Comparison of ENCODE assay signal across 34 cellular contexts in genomic region chr10:3148041-3148440, GRCh38.
"Had no signal": no experiment of that assay in that cellular context is flagged by ENCODE, and none has a peak within 500 bp of the region (broad histone marks: within the 10 kb centered on the region; RNA-seq: fewer than 3 reads in every experiment).

No MANE protein-coding gene starts in this region.

- H3K27ac ChIP-seq: adrenal gland, body of pancreas, brain microvascular endothelial cell, breast epithelium, VCaP had no signal

- DNase-seq: activated B cell treated with CpG ODN at 0.5 μM for 24 hours; activated CD4-positive, alpha-beta memory T cell treated with anti-CD3 and anti-CD28 coated beads for 36 hours; activated CD4-positive, alpha-beta T cell treated with anti-CD3 and anti-CD28 coated beads for 4 hours; activated CD4-positive, alpha-beta T cell treated with anti-CD3 and anti-CD28 coated beads, Interleukin-2, amount 10 ng/mL, durations not matched to agents 24 days and 14 days; activated CD4-positive, alpha-beta T cell treated with anti-CD3 and anti-CD28 coated beads, Interleukin-2, amount 50 U/mL, for 1 hour; activated CD4-positive, alpha-beta T cell treated with anti-CD3 and anti-CD28 coated beads, Interleukin-2, amount 50 U/mL, for 4 hours; activated CD4-positive, CD25-positive, alpha-beta regulatory T cell treated with anti-CD3 and anti-CD28 coated beads, Interleukin-2, amount 50 U/mL, for 72 hours; activated CD8-positive, alpha-beta memory T cell treated with anti-CD3 and anti-CD28 coated beads, Interleukin-2, amount 50 U/mL, for 4 hours; activated CD8-positive, alpha-beta T cell treated with anti-CD3 and anti-CD28 coated beads for 36 hours; activated gamma-delta T cell treated with Interleukin-2 at 50 U/mL for 16 hours; activated naive CD4-positive, alpha-beta T cell; activated naive CD4-positive, alpha-beta T cell treated with anti-CD3 and anti-CD28 coated beads for 36 hours; activated naive CD4-positive, alpha-beta T cell treated with anti-CD3 and anti-CD28 coated beads, Interleukin-2, amount 50 U/mL, for 16 hours; activated naive CD8-positive, alpha-beta T cell treated with anti-CD3 and anti-CD28 coated beads for 36 hours; activated T-cell treated with anti-CD3 and anti-CD28 coated beads for 4 hours; activated T-cell treated with anti-CD3 and anti-CD28 coated beads, Interleukin-2, amount 50 U/mL, for 4 hours; activated T-cell treated with anti-CD3 and anti-CD28 coated beads, Interleukin-2, amount 50 U/mL, for 72 hours; adrenal gland; amniotic stem cell; aorta; body of pancreas; brain microvascular endothelial cell; central memory CD4-positive, alpha-beta T cell; SW 1271; T-helper 1 cell; T-helper 2 cell; T-helper 9 cell had no signal

- H3K9me3 Mint-ChIP-seq: activated B cell treated with CpG ODN at 0.5 μM for 24 hours; activated CD4-positive, alpha-beta memory T cell treated with anti-CD3 and anti-CD28 coated beads for 36 hours; activated CD4-positive, alpha-beta T cell treated with anti-CD3 and anti-CD28 coated beads, Interleukin-2, amount 10 ng/mL, durations not matched to agents 24 days and 14 days; activated CD8-positive, alpha-beta T cell treated with anti-CD3 and anti-CD28 coated beads for 36 hours; activated naive CD4-positive, alpha-beta T cell treated with anti-CD3 and anti-CD28 coated beads for 36 hours; activated naive CD4-positive, alpha-beta T cell treated with anti-CD3 and anti-CD28 coated beads, Interleukin-2, amount 50 U/mL, for 72 hours; activated naive CD8-positive, alpha-beta T cell treated with anti-CD3 and anti-CD28 coated beads for 36 hours; activated T-cell treated with anti-CD3 and anti-CD28 coated beads, Interleukin-2, amount 50 U/mL, for 4 hours; activated T-cell treated with anti-CD3 and anti-CD28 coated beads, Interleukin-2, amount 50 U/mL, for 72 hours; activated T-helper 1 cell treated with anti-CD3 and anti-CD28 coated beads, Interleukin-12 subunit alpha, Interleukin-12 subunit beta, Interleukin-2, Interleukin-4 antibody, amounts not matched to agents 30 ng/mL and 10 ng/mL and 1 ng/mL, durations not matched to agents 14 hours and 24 hours and 36 hours; activated T-helper 17 cell treated with anti-CD3 and anti-CD28 coated beads, Interleukin-2, amount 50 U/mL, for 72 hours; T-helper 1 cell treated with Interleukin-12 subunit alpha and Interleukin-12 subunit beta and Interleukin-4 antibody, amounts not matched to agents 30 μg/mL and 1 μg/mL, for 36 hours; T-helper 2 cell treated with Interferon-gamma antibody and Interleukin-4, amounts not matched to agents 5 μg/mL and 100 μg/mL, for 36 hours had no signal

- ATAC-seq: activated CD8-positive, alpha-beta T cell treated with anti-CD3 and anti-CD28 coated beads for 36 hours; activated naive CD4-positive, alpha-beta T cell treated with anti-CD3 and anti-CD28 coated beads, Interleukin-2, amount 50 U/mL, for 72 hours; activated T-cell treated with anti-CD3 and anti-CD28 coated beads, Interleukin-2, amount 50 U/mL, for 4 hours; activated T-cell treated with anti-CD3 and anti-CD28 coated beads, Interleukin-2, amount 50 U/mL, for 72 hours; activated T-helper 17 cell treated with anti-CD3 and anti-CD28 coated beads, Interleukin-2, amount 50 U/mL, for 72 hours; body of pancreas had no signal

- H3K27me3 Mint-ChIP-seq: activated B cell treated with CpG ODN at 0.5 μM for 24 hours; activated CD4-positive, alpha-beta memory T cell treated with anti-CD3 and anti-CD28 coated beads for 36 hours; activated CD4-positive, alpha-beta T cell treated with anti-CD3 and anti-CD28 coated beads, Interleukin-2, amount 10 ng/mL, durations not matched to agents 24 days and 14 days; activated CD8-positive, alpha-beta T cell treated with anti-CD3 and anti-CD28 coated beads for 36 hours; activated naive CD8-positive, alpha-beta T cell treated with anti-CD3 and anti-CD28 coated beads for 36 hours; activated T-helper 17 cell treated with anti-CD3 and anti-CD28 coated beads, Interleukin-2, amount 50 U/mL, for 72 hours had no signal

- H3K4me1 Mint-ChIP-seq: activated B cell treated with CpG ODN at 0.5 μM for 24 hours had no signal

- H3K4me3 ChIP-seq: adrenal gland, body of pancreas, breast epithelium had no signal

- H3K4me3 Mint-ChIP-seq: activated B cell treated with CpG ODN at 0.5 μM for 24 hours; activated CD4-positive, alpha-beta memory T cell treated with anti-CD3 and anti-CD28 coated beads for 36 hours; activated CD4-positive, alpha-beta T cell treated with anti-CD3 and anti-CD28 coated beads, Interleukin-2, amount 10 ng/mL, durations not matched to agents 24 days and 14 days; activated CD8-positive, alpha-beta T cell treated with anti-CD3 and anti-CD28 coated beads for 36 hours; activated naive CD4-positive, alpha-beta T cell treated with anti-CD3 and anti-CD28 coated beads for 36 hours; activated naive CD8-positive, alpha-beta T cell treated with anti-CD3 and anti-CD28 coated beads for 36 hours; activated T-cell treated with anti-CD3 and anti-CD28 coated beads, Interleukin-2, amount 50 U/mL, for 4 hours; activated T-cell treated with anti-CD3 and anti-CD28 coated beads, Interleukin-2, amount 50 U/mL, for 72 hours; activated T-helper 1 cell treated with anti-CD3 and anti-CD28 coated beads, Interleukin-12 subunit alpha, Interleukin-12 subunit beta, Interleukin-2, Interleukin-4 antibody, amounts not matched to agents 30 ng/mL and 10 ng/mL and 1 ng/mL, durations not matched to agents 14 hours and 24 hours and 36 hours; activated T-helper 17 cell treated with anti-CD3 and anti-CD28 coated beads, Interleukin-2, amount 50 U/mL, for 72 hours; T-helper 1 cell treated with Interleukin-12 subunit alpha and Interleukin-12 subunit beta and Interleukin-4 antibody, amounts not matched to agents 30 μg/mL and 1 μg/mL, for 36 hours; T-helper 2 cell treated with Interferon-gamma antibody and Interleukin-4, amounts not matched to agents 5 μg/mL and 100 μg/mL, for 36 hours had no signal

- H3K27me3 ChIP-seq: adrenal gland, body of pancreas, brain microvascular endothelial cell, breast epithelium had no signal

- H3K9me3 ChIP-seq: adrenal gland, body of pancreas, breast epithelium had no signal

- H3K27ac Mint-ChIP-seq: activated B cell treated with CpG ODN at 0.5 μM for 24 hours; activated CD4-positive, alpha-beta memory T cell treated with anti-CD3 and anti-CD28 coated beads for 36 hours; activated CD4-positive, alpha-beta T cell treated with anti-CD3 and anti-CD28 coated beads, Interleukin-2, amount 10 ng/mL, durations not matched to agents 24 days and 14 days; activated CD8-positive, alpha-beta T cell treated with anti-CD3 and anti-CD28 coated beads for 36 hours; activated naive CD4-positive, alpha-beta T cell treated with anti-CD3 and anti-CD28 coated beads for 36 hours; activated naive CD8-positive, alpha-beta T cell treated with anti-CD3 and anti-CD28 coated beads for 36 hours; activated T-helper 1 cell treated with anti-CD3 and anti-CD28 coated beads, Interleukin-12 subunit alpha, Interleukin-12 subunit beta, Interleukin-2, Interleukin-4 antibody, amounts not matched to agents 30 ng/mL and 10 ng/mL and 1 ng/mL, durations not matched to agents 14 hours and 24 hours and 36 hours; activated T-helper 17 cell treated with anti-CD3 and anti-CD28 coated beads, Interleukin-2, amount 50 U/mL, for 72 hours; T-helper 1 cell treated with Interleukin-12 subunit alpha and Interleukin-12 subunit beta and Interleukin-4 antibody, amounts not matched to agents 30 μg/mL and 1 μg/mL, for 36 hours; T-helper 2 cell treated with Interferon-gamma antibody and Interleukin-4, amounts not matched to agents 5 μg/mL and 100 μg/mL, for 36 hours had no signal

- H3K4me1 ChIP-seq: adrenal gland, body of pancreas, breast epithelium had no signal
